In genomic region chr1:44610527-44611148, GRCh38 we compare ENCODE assay signal across 25 cellular contexts.
DNase-seq lines count a peak whose midpoint lies in the region; ATAC-seq, FAIRE-seq and TF ChIP-seq lines count a peak whose summit lies in the region.
"Had no signal": no experiment of that assay in that cellular context is flagged by ENCODE, and none has a peak within 500 bp of the region (broad histone marks: within the 10 kb centered on the region; RNA-seq: fewer than 3 reads in every experiment).

No MANE protein-coding gene starts in this region.

- H4K91ac ChIP-seq in H1 (replicated peaks; ENCODE audit: insufficient read length, low read length), result no peak overlapping the region

- H3K4me3 ChIP-seq in H7 (ENCODE audit: insufficient read depth, low read depth, low read length) (no peak overlapping the region), H1 (ENCODE audit: extremely low read depth in 1 of 4, insufficient read depth in 2 of 4, low read depth in 3 of 4, low read length in 4 of 4) (no peak overlapping the region), neural progenitor cell (no peak overlapping the region), dorsolateral prefrontal cortex (no peak overlapping the region)
- H3K4me3 ChIP-seq: A549, GM12878, SK-N-MC had no signal

- H3K14ac ChIP-seq in H1 (ENCODE audit: insufficient read length), result no peak overlapping the region

- no peak for ATAC-seq in GM18517 (IDR thresholded peaks at IDR 0.05; ENCODE audit: unreplicated experiment)
- ATAC-seq: GM12878 had no signal

- no peak overlapping the region for H2BK5ac ChIP-seq in H1 (ENCODE audit: low read depth, low read length)

- H3K23ac ChIP-seq in H1 (ENCODE audit: insufficient read length), result no peak overlapping the region

- POLR2A ChIA-PET in H1 (lab: Charles Lee; ENCODE audit: partially characterized antibody), result interaction anchor here (0.6 to 6.8 kb wide), 10 partner anchors 8 to 523 kb away, joined by 3 to 58 read pairs (median 3); partner anchors contain the start of gene RPS8

- H3K4me1 Mint-ChIP-seq in neural progenitor cell, result peaks cover 8% of the 10 kb centered on the region
- H3K4me1 Mint-ChIP-seq in osteocyte (ENCODE audit: unreplicated experiment), result no peaks in the 10 kb centered on the region

- H3K9me3 Mint-ChIP-seq in neural progenitor cell (no peaks in the 10 kb centered on the region), osteocyte (ENCODE audit: unreplicated experiment) (no peaks in the 10 kb centered on the region)
- H3K9me3 Mint-ChIP-seq: CD4-positive, alpha-beta T cell had no signal

- TF ChIP-seq CTCF in H1 (IDR thresholded peaks at IDR 0.05; ENCODE audit: control extremely low read depth in 1 of 3, insufficient read depth in 1 of 3, low read depth in 1 of 3, low read length in 3 of 3) (no peak), neural progenitor cell (IDR thresholded peaks at IDR 0.05) (no peak), osteocyte (IDR thresholded peaks at IDR 0.05) (no peak), dorsolateral prefrontal cortex (IDR thresholded peaks at IDR 0.05 in 54 of 56, conservative IDR thresholded peaks at IDR 0.05 in 2 of 56; ENCODE audit: low read depth in 1 of 56, partially characterized antibody in 56 of 56) (no peak)

- no peak overlapping the region; the same call in 1 of the 2 replicates for H2BK12ac ChIP-seq in H1 (ENCODE audit: low read depth, low read length)

- no peak overlapping the region for H3K9ac ChIP-seq in H1 (replicated peaks in 1 of 4; ENCODE audit: extremely low read depth in 1 of 4, low read depth in 3 of 4, low read length in 3 of 4)
- no peak overlapping the region for H3K9ac ChIP-seq in neural progenitor cell
- H3K9ac ChIP-seq: KMS-11 had no signal

- H3K4me3 Mint-ChIP-seq in neural progenitor cell (no peak overlapping the region), osteocyte (ENCODE audit: unreplicated experiment) (no peak overlapping the region)
- H3K4me3 Mint-ChIP-seq: CD4-positive, alpha-beta T cell had no signal

- H2BK20ac ChIP-seq in H1 (ENCODE audit: low read length), result no peak overlapping the region

- CTCF ChIA-PET in H1 (lab: Charles Lee; ENCODE audit: partially characterized antibody), result interaction anchor here (0.5 to 7.0 kb wide), 28 partner anchors 9 to 680 kb away, joined by 3 to 129 read pairs (median 6); no protein-coding TSS in a partner anchor

- H3K4me1 ChIP-seq in H1 (replicated peaks in 1 of 4; ENCODE audit: control insufficient read depth in 3 of 4, insufficient read depth in 4 of 4, low read length in 3 of 4), result peaks cover 2 to 18% (median 11%) of the 10 kb centered on the region in 4 experiments; a peak in 6 of 7 replicates
- H3K4me1 ChIP-seq in neural progenitor cell, result peaks cover 13% of the 10 kb centered on the region
- H3K4me1 ChIP-seq: A549 had no signal

- peaks cover 3% of the 10 kb centered on the region; the same call in 1 of the 2 replicates for H3K23me2 ChIP-seq in H1 (ENCODE audit: low read depth, low read length)

- H3K9me3 ChIP-seq in H1 (ENCODE audit: insufficient read depth in 2 of 2, low read depth in 1 of 2, low read length in 1 of 2), result no peaks in the 10 kb centered on the region
- no peaks in the 10 kb centered on the region for H3K9me3 ChIP-seq in neural progenitor cell (ENCODE audit: low read depth)
- H3K9me3 ChIP-seq: A549 had no signal

- H3K36me3 Mint-ChIP-seq in neural progenitor cell, result no peaks in the 10 kb centered on the region
- no peaks in the 10 kb centered on the region for H3K36me3 Mint-ChIP-seq in osteocyte (ENCODE audit: unreplicated experiment)

- no peak overlapping the region for H2AK5ac ChIP-seq in H1 (ENCODE audit: low read depth, low read length)

- 69% methylated on average over 11 of the region's 12 CpGs; no CpG with 5 or more reads in 1 of the 2 experiments for WGBS in H1 (ENCODE audit: extremely low coverage in 1 of 2, insufficient coverage in 1 of 2, insufficient read length in 1 of 2, insufficient replicate concordance in 2 of 2, low coverage in 1 of 2, low lambda C conversion rate in 2 of 2, missing lambda C conversion rate in 1 of 2), 2 experiments

- no peak for TF ChIP-seq RAD21 in H1 (IDR thresholded peaks at IDR 0.05 in 1 of 2, conservative IDR thresholded peaks at IDR 0.05 in 1 of 2; ENCODE audit: low read depth in 2 of 2, low read length in 2 of 2)

- intact Hi-C loops in dorsolateral prefrontal cortex (cut with DNase I), result no loop called here

- H3K79me2 ChIP-seq in H1 (ENCODE audit: control insufficient read depth in 1 of 2, insufficient read depth in 2 of 2, low read length in 2 of 2) (no peaks in the 10 kb centered on the region), neural progenitor cell (ENCODE audit: low read depth) (no peaks in the 10 kb centered on the region)

- H3K18ac ChIP-seq in H1 (ENCODE audit: extremely low read depth, low read length), result no peak overlapping the region

- no peaks in the 10 kb centered on the region for H3K79me1 ChIP-seq in H1 (ENCODE audit: low read depth, low read length)

- no peak for TF ChIP-seq POLR2A in H1 (IDR thresholded peaks at IDR 0.05; ENCODE audit: control extremely low read depth in 1 of 2, low read depth in 2 of 2, low read length in 2 of 2)

- no peak overlapping the region for H4K8ac ChIP-seq in H1 (ENCODE audit: extremely low read depth, insufficient read depth, low read length)

- no peak for FAIRE-seq in H1 (lab: Jason Lieb, UNC)
- FAIRE-seq: A549, GM12878 had no signal

- peaks cover 9% of the 10 kb centered on the region for H3F3A ChIP-seq in neural progenitor cell (ENCODE audit: low read depth)

- no peak overlapping the region for H4K5ac ChIP-seq in H1 (ENCODE audit: insufficient read length, low read depth, low read length)

- no peak overlapping the region for H3K56ac ChIP-seq in H1 (replicated peaks; ENCODE audit: insufficient read length, low read depth, low read length)

- TF ChIP-seq EP300 in H1 (IDR thresholded peaks at IDR 0.05; ENCODE audit: borderline replicate concordance in 1 of 2, low read depth in 2 of 2, low read length in 2 of 2), result no peak

- H2AFZ ChIP-seq in H1 (ENCODE audit: low read length) (no peak overlapping the region), neural progenitor cell (replicated peaks) (no peak overlapping the region)

- peak overlapping the region; percentile 65; the same call in 1 of the 2 replicates for H2BK15ac ChIP-seq in H1 (ENCODE audit: low read length)

- H3K27me3 ChIP-seq in H7 (ENCODE audit: control insufficient read depth, insufficient read depth, low read length) (no peaks in the 10 kb centered on the region), H1 (replicated peaks in 1 of 4; ENCODE audit: control insufficient read depth in 3 of 4, extremely low read depth in 1 of 4, insufficient read depth in 3 of 4, low read length in 3 of 4) (no peaks in the 10 kb centered on the region), neural progenitor cell (peaks cover 41% of the 10 kb centered on the region), dorsolateral prefrontal cortex (peaks cover 0 to 9% (median 0%) of the 10 kb centered on the region in 45 donors)

- peak; percentile 72 for DNase-seq in H7
- DNase-seq in NCI-H526 (lab: John Stamatoyannopoulos, UW), result peak; percentile 64 to 76
- DNase-seq in H1 (ENCODE audit: low read depth in 1 of 2, low spot score in 2 of 2), result no peak
- peak; percentile 34 for DNase-seq in neural progenitor cell (ENCODE audit: low spot score)
- no peak for DNase-seq in NCI-H748 (lab: John Stamatoyannopoulos, UW; ENCODE audit: unreplicated experiment)
- no peak for DNase-seq in osteocyte (ENCODE audit: extremely low spot score, unreplicated experiment)
- DNase-seq in dorsolateral prefrontal cortex, result no peak
- DNase-seq: CD4-positive, alpha-beta T cell; COR-L47; DMS79 treated with DMSO at 0.1 percent for 48 hours; GOT3; MV-4-11; NCI-H1105 treated with DMSO at 0.1 percent for 48 hours; NCI-H2029 treated with DMSO at 0.1 percent for 48 hours; NCI-H446; NCI-H748 treated with DMSO at 0.1 percent for 48 hours; NK-92 treated with Interleukin-12 subunit alpha and Interleukin-12 subunit beta, amount 100 ng/mL, for 24 hours; SHP77 treated with DMSO at 0.1 percent for 48 hours; SW 1271 had no signal

- H3K4ac ChIP-seq in H1 (replicated peaks; ENCODE audit: insufficient read length, low read depth, low read length), result no peak overlapping the region

- H4K20me1 ChIP-seq in H1 (replicated peaks in 1 of 2; ENCODE audit: control insufficient read depth in 1 of 2, insufficient read depth in 2 of 2, low read length in 2 of 2), result peaks cover 0 to 9% of the 10 kb centered on the region in 2 experiments
- peaks cover 6% of the 10 kb centered on the region for H4K20me1 ChIP-seq in neural progenitor cell (ENCODE audit: low read depth)

- H3K36me3 ChIP-seq in H7 (replicated peaks; ENCODE audit: control insufficient read depth, insufficient read depth, low read length), result no peaks in the 10 kb centered on the region
- 0 out of 8 replicates have a peak, but pooled peaks cover 0 to under 1% (median 0%) of the 10 kb centered on the region in 4 experiments for H3K36me3 ChIP-seq in H1 (ENCODE audit: control insufficient read depth in 2 of 4, insufficient read depth in 4 of 4, low read length in 3 of 4)
- H3K36me3 ChIP-seq in neural progenitor cell, result no peaks in the 10 kb centered on the region

- H3K4me2 ChIP-seq in H1 (ENCODE audit: insufficient read depth in 1 of 2, low read depth in 2 of 2, low read length in 2 of 2) (peak overlapping the region; percentile 8 to 46; a peak in 1 of 4 replicates), neural progenitor cell (no peak overlapping the region)
- H3K4me2 ChIP-seq: A549, KMS-11 had no signal

- H3K27me3 Mint-ChIP-seq in neural progenitor cell (ENCODE audit: insufficient read depth, low read depth) (peaks cover 4% of the 10 kb centered on the region), osteocyte (ENCODE audit: unreplicated experiment) (peaks cover 42% of the 10 kb centered on the region)
- H3K27me3 Mint-ChIP-seq: CD4-positive, alpha-beta T cell had no signal

- no peak overlapping the region for H2BK120ac ChIP-seq in H1 (replicated peaks; ENCODE audit: low read depth, low read length)

- H3K27ac Mint-ChIP-seq in neural progenitor cell, result no peak overlapping the region
- no peak overlapping the region for H3K27ac Mint-ChIP-seq in osteocyte (ENCODE audit: unreplicated experiment)
- H3K27ac Mint-ChIP-seq: CD4-positive, alpha-beta T cell had no signal

- H3K27ac ChIP-seq in H1 (ENCODE audit: low read depth, low read length), result no peak overlapping the region
- no peak overlapping the region for H3K27ac ChIP-seq in neural progenitor cell
- H3K27ac ChIP-seq in dorsolateral prefrontal cortex, result peak overlapping the region in 10 of 59 donors; percentile 5 to 71 (median 37)
- H3K27ac ChIP-seq: A549, KMS-11, RWPE1, SK-N-MC had no signal

TF ChIP-seq in H1, 55 proteins besides CTCF, POLR2A, EP300 and RAD21:
- 0 out of 2 replicates have a peak, but pooled peaks have one; percentile 3 for TF ChIP-seq TEAD4 (IDR thresholded peaks at IDR 0.05; ENCODE audit: low read depth, low read length)
- TF ChIP-seq CBX5 (IDR thresholded peaks at IDR 0.05; ENCODE audit: low read depth, low read length), result no peak
TF ChIP-seq in H1: peak in this region for 1.

Comparison
In these comparisons a context has a peak if more than half of its experiments do, and no peak if none do; other contexts are left out.
1. DNase-seq: peak in H7 (single experiment), NCI-H526 (2 of 2) and neural progenitor cell (single experiment); none in H1 (0 of 2), NCI-H748 (single experiment), osteocyte (single experiment) and dorsolateral prefrontal cortex (0 of 10).